In genomic region chr6:26056583-26057350, GRCh38 we compare ENCODE assay signal across 8 cellular contexts. TPM values are rescaled to one million over a fixed set of nuclear protein-coding genes. Genes with fewer than 3 reads are reported as not detected.
DNase-seq lines count a peak whose midpoint lies in the region; ATAC-seq and TF ChIP-seq lines count a peak whose summit lies in the region.

No MANE protein-coding gene starts in this region.

- no peak for TF ChIP-seq CTCF in epithelial cell of esophagus (IDR thresholded peaks at IDR 0.05; ENCODE audit: insufficient read depth, low read depth, low read length, missing control alignments)

- H3K4me3 ChIP-seq in HUES6 (ENCODE audit: low read depth, low read length) (peak overlapping the region; percentile 77), epithelial cell of esophagus (ENCODE audit: low read length) (peak overlapping the region; percentile 94)

- H3K4me1 ChIP-seq in HUES6 (ENCODE audit: control insufficient read depth, insufficient read depth, low read length) = peaks cover 16% of the 10 kb centered on the region

- H3K27ac ChIP-seq in HUES6 (ENCODE audit: low read depth, low read length) = peak overlapping the region; percentile 100

- H3K27ac Mint-ChIP-seq in T-helper 17 cell = peak overlapping the region; percentile 97

- H3K36me3 Mint-ChIP-seq in T-helper 17 cell (ENCODE audit: low read depth) = peaks cover 2% of the 10 kb centered on the region

- DNase-seq in NCI-H1092 treated with DMSO at 0.1 percent for 48 hours (lab: John Stamatoyannopoulos, UW) (peak; percentile 55), NCI-H1092 (lab: John Stamatoyannopoulos, UW) (no peak), T-helper 17 cell (no peak), epithelial cell of esophagus (ENCODE audit: low read depth) (no peak), myocyte (ENCODE audit: low read depth) (peak; percentile 54)
- no peak for DNase-seq in central memory CD4-positive, alpha-beta T cell

- H3K9me3 ChIP-seq in HUES6 (ENCODE audit: control insufficient read depth, insufficient read depth, low read depth, low read length) (no peaks in the 10 kb centered on the region), T-helper 17 cell (ENCODE audit: control insufficient read depth, low read length, poor library complexity, severe bottlenecking) (no peaks in the 10 kb centered on the region)

- H3K4me3 Mint-ChIP-seq in T-helper 17 cell = peak overlapping the region; percentile 96

- H3K36me3 ChIP-seq in HUES6 (ENCODE audit: control insufficient read depth, insufficient read depth, low read length) = no peaks in the 10 kb centered on the region

- H3K4me1 Mint-ChIP-seq in T-helper 17 cell = peaks cover 26% of the 10 kb centered on the region

- H3K27me3 Mint-ChIP-seq in T-helper 17 cell = no peaks in the 10 kb centered on the region

- H3K9ac ChIP-seq in HUES6 (ENCODE audit: low read length) = peak overlapping the region; percentile 98

- H3K27me3 ChIP-seq in HUES6 (ENCODE audit: control insufficient read depth, insufficient read depth, low read length) = no peaks in the 10 kb centered on the region

- ATAC-seq in T-helper 17 cell (no peak), GM18520 (IDR thresholded peaks at IDR 0.05; ENCODE audit: unreplicated experiment) (no peak)

RNA-seq across cellular contexts. Expression of gene HFE, which starts 30.5 kb away (rescaled TPM):
- 1 to 10 TPM; 1.2 to 2.4 TPM for total RNA-seq in T-helper 17 cell
- 3.5 and 4.4 TPM in 2 replicates for total RNA-seq in myocyte
- 17.2 TPM for polyA plus RNA-seq in myocyte (2012)

Comparison
In these comparisons a context has a peak if more than half of its experiments do, and no peak if none do; other contexts are left out.
1. DNase-seq: peak in NCI-H1092 treated with DMSO at 0.1 percent for 48 hours (single experiment) and myocyte (single experiment); none in NCI-H1092 (single experiment), T-helper 17 cell (0 of 3), epithelial cell of esophagus (single experiment) and central memory CD4-positive, alpha-beta T cell (single experiment).